Comparison of ENCODE assay signal across 8 cellular contexts in the genomic region with DNA sequence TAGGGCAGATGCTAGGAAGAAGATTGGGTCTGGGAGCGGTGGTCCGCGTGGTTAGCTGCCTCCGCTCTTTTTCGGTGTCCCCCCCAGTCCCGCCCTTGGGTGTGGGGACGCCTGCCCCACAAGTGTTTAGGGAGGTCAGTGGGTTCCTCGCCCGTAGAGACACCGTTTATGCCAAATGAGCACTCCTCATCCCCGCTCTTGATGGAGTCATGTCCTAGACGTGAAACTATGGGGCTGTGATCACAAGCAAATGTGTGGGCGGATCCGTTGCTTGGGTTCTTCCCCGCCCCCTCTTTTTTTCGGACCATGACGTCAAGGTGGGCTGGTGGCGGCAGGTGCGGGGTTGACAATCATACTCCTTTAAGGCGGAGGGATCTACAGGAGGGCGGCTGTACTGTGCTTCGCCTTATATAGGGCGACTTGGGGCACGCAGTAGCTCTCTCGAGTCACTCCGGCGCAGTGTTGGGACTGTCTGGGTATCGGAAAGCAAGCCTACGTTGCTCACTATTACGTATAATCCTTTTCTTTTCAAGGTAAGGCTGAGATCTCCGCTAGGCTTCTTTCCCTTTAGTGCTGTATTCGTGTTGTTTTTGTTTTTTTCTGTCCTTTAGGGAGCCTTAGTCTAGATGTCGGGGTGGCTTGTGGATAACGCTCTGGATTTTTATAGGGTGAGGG. TPM values are rescaled to one million over a fixed set of nuclear protein-coding genes. Genes with fewer than 3 reads are reported as not detected.
DNase-seq lines count a peak whose midpoint lies in the region; ATAC-seq and TF ChIP-seq lines count a peak whose summit lies in the region.

A gene (plus strand): TSS at position 439 of the 675 bp plus-strand sequence. CDS start 1,529 bp downstream, outside the sequence.

- H3K9me3 ChIP-seq in BE2C, result no peaks in the 10 kb centered on the region

- H3K4me3 Mint-ChIP-seq in chondrocyte (ENCODE audit: unreplicated experiment), result peak within 1 kb of the TSS; percentile 98

- TF ChIP-seq CTCF in BE2C (IDR thresholded peaks at IDR 0.05; ENCODE audit: low read depth, low read length), result no peak
- TF ChIP-seq CTCF in chondrocyte (IDR thresholded peaks at IDR 0.05), result no peak

- DNase-seq in BE2C, result peak; percentile 95
- DNase-seq in GM19238 (ENCODE audit: insufficient read length, low spot score), result peak; percentile 88
- DNase-seq in NCI-H510A (lab: John Stamatoyannopoulos, UW), result peak; percentile 99
- DNase-seq in activated CD4-positive, alpha-beta T cell treated with anti-CD3 and anti-CD28 coated beads for 1 hour, result peak; percentile 95
- peak; percentile 96 for DNase-seq in chondrocyte (ENCODE audit: low spot score)
- DNase-seq in kidney tubule cell (ENCODE audit: low spot score), result peak; percentile 100
- DNase-seq in stimulated activated CD4-positive, alpha-beta T cell treated with anti-CD3 and anti-CD28 coated beads, Interleukin-1b, Interleukin-23, amount 100 ng/mL, for 1 hour (ENCODE audit: low read depth in 2 of 2), result peak; percentile 87 to 96

- H3K9me3 Mint-ChIP-seq in chondrocyte (ENCODE audit: low read depth), result no peaks in the 10 kb centered on the region

- H3K27ac Mint-ChIP-seq in chondrocyte (ENCODE audit: unreplicated experiment), result peak within 1 kb of the TSS; percentile 98

- H3K4me3 ChIP-seq in BE2C (ENCODE audit: low read depth, low read length), result peak within 1 kb of the TSS; percentile 94

- peaks cover 42% of the 10 kb centered on the region for H3K4me1 Mint-ChIP-seq in chondrocyte (ENCODE audit: low read depth)

- H3K27me3 ChIP-seq in BE2C, result no peaks in the 10 kb centered on the region

- H3K27me3 Mint-ChIP-seq in chondrocyte (ENCODE audit: low read depth), result no peaks in the 10 kb centered on the region

- peaks cover 40% of the 10 kb centered on the region for H3K36me3 Mint-ChIP-seq in chondrocyte (ENCODE audit: low read depth)

- peak; percentile 68 for ATAC-seq in HG03439 (IDR thresholded peaks at IDR 0.05; ENCODE audit: unreplicated experiment)

- H3K36me3 ChIP-seq in BE2C, result peaks cover 48% of the 10 kb centered on the region

- peaks cover 8% of the 10 kb centered on the region for H3K4me1 ChIP-seq in BE2C

RNA-seq across cellular contexts. Expression of the gene that starts here (rescaled TPM):
- polyA plus RNA-seq in BE2C (2012; ENCODE audit: insufficient read depth, insufficient read length, low read depth), result 666 TPM
- total RNA-seq in chondrocyte, result 508 to 805 TPM (median 512 TPM) in 3 replicates

Comparison
In these comparisons a context has a peak if more than half of its experiments do, and no peak if none do; other contexts are left out.
1. Peak in every context shown above with its lines: DNase-seq, ATAC-seq and H3K4me3 ChIP-seq.